Comparison of ENCODE assay signal across 31 cellular contexts in the genomic region with DNA sequence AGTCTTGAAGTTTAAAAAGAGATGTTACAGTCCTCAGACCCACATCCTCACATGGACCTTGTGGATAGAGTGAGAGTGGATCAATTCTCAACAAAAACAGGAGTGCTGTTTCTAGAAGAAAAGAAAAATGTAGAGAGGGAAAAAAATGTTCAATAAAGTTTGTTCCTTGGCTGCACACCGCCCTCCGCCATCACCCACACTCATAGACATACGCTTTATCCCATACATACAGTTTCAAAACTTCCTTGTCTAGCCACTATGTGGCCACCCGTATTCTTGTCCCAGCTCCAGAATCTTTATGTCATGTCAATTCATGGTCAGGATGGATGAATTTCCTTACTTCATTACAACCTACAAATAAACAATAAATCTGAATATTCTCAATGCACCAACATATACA.
"Had no signal": no experiment of that assay in that cellular context is flagged by ENCODE, and none has a peak within 500 bp of the region (broad histone marks: within the 10 kb centered on the region; RNA-seq: fewer than 3 reads in every experiment).

No MANE protein-coding gene starts in this region.

- H3K9me3 Mint-ChIP-seq: immature natural killer cell, natural killer cell had no signal

- H3K4me1 Mint-ChIP-seq: immature natural killer cell; mesothelial cell of epicardium; naive B cell; natural killer cell; nephron progenitor cell; neural progenitor cell; stimulated activated naive B cell treated with anti-CD40 and anti-IgM and Interleukin-4, amounts not matched to agents 10 μg/mL and 1 μg/mL and 100 μg/mL, for 72 hours had no signal

- H3K27ac ChIP-seq: left lung, lower lobe of right lung, neural progenitor cell, neutrophil, ovary, skin epidermis, stomach, testis, thyroid gland, uterus had no signal

- H3K9ac ChIP-seq: neural progenitor cell had no signal

- H2AFZ ChIP-seq: neural progenitor cell had no signal

- ATAC-seq: left colon; left lung; lower lobe of right lung; natural killer cell; right cardiac atrium; sciatic nerve; stimulated activated naive B cell treated with anti-CD40 and anti-IgM and Interleukin-4, amounts not matched to agents 10 μg/mL and 1 μg/mL and 100 μg/mL, for 72 hours; stimulated activated naive CD8-positive, alpha-beta T cell treated with anti-CD3 and anti-CD28 coated beads, Interleukin-15, Interleukin-2, amounts not matched to agents 100 U/mL and 50 U/mL, for 24 hours had no signal

- DNase-seq: hippocampal formation; immature natural killer cell; kidney; left colon; left lung; lower lobe of right lung; mammary epithelial cell; mesenchymal stem cell; naive B cell; natural killer cell; nephron progenitor cell; ovary; retina; right cardiac atrium; stimulated activated CD4-positive, alpha-beta T cell treated with anti-CD3 and anti-CD28 coated beads, Interleukin-12 subunit alpha, Interleukin-12 subunit beta, amount 100 ng/mL, for 4 hours; stimulated activated CD4-positive, alpha-beta T cell treated with anti-CD3 and anti-CD28 coated beads, Interleukin-15, amount 100 ng/mL, for 24 hours; stimulated activated CD4-positive, alpha-beta T cell treated with anti-CD3 and anti-CD28 coated beads, Interleukin-2, amount 100 ng/mL, for 24 hours; stimulated activated CD4-positive, alpha-beta T cell treated with anti-CD3 and anti-CD28 coated beads, Interleukin-4, amount 100 ng/mL, for 1 hour; stimulated activated naive B cell treated with anti-CD40 and anti-IgM and Interleukin-4, amounts not matched to agents 10 μg/mL and 1 μg/mL and 100 μg/mL, for 72 hours; stimulated activated naive CD8-positive, alpha-beta T cell treated with anti-CD3 and anti-CD28 coated beads, Interleukin-15, Interleukin-2, amounts not matched to agents 100 U/mL and 50 U/mL, for 24 hours; stomach; testis; thyroid gland; trophoblast cell; uterus had no signal

- H3K36me3 ChIP-seq: left lung, lower lobe of right lung, neural progenitor cell, neutrophil, ovary, stomach, thyroid gland, uterus had no signal

- H3K27ac Mint-ChIP-seq: immature natural killer cell; mesothelial cell of epicardium; naive B cell; natural killer cell; nephron progenitor cell; neural progenitor cell; progenitor cell of endocrine pancreas; stimulated activated naive B cell treated with anti-CD40 and anti-IgM and Interleukin-4, amounts not matched to agents 10 μg/mL and 1 μg/mL and 100 μg/mL, for 72 hours had no signal

- H3K4me3 Mint-ChIP-seq: immature natural killer cell; mesothelial cell of epicardium; naive B cell; natural killer cell; nephron progenitor cell; neural progenitor cell; stimulated activated naive B cell treated with anti-CD40 and anti-IgM and Interleukin-4, amounts not matched to agents 10 μg/mL and 1 μg/mL and 100 μg/mL, for 72 hours had no signal

- H3K4me1 ChIP-seq: left lung, lower lobe of right lung, neural progenitor cell, stomach, testis, thyroid gland, uterus had no signal

- H3K36me3 Mint-ChIP-seq: mesothelial cell of epicardium, naive B cell, natural killer cell, neural progenitor cell had no signal

- H3K27me3 ChIP-seq: left lung, neural progenitor cell, neutrophil, ovary, stomach, testis, thyroid gland, uterus had no signal

- H3K27me3 Mint-ChIP-seq: progenitor cell of endocrine pancreas had no signal

- H3K9me3 ChIP-seq: left lung, lower lobe of right lung, neutrophil, ovary, stomach, testis, thyroid gland, uterus had no signal

- H3K4me3 ChIP-seq: left lung, lower lobe of right lung, neural progenitor cell, ovary, skin epidermis, stomach, testis, thyroid gland, uterus had no signal

- H3K4me2 ChIP-seq: neural progenitor cell had no signal
